ENCODE assay signal across 8 cellular contexts in the genomic region with DNA sequence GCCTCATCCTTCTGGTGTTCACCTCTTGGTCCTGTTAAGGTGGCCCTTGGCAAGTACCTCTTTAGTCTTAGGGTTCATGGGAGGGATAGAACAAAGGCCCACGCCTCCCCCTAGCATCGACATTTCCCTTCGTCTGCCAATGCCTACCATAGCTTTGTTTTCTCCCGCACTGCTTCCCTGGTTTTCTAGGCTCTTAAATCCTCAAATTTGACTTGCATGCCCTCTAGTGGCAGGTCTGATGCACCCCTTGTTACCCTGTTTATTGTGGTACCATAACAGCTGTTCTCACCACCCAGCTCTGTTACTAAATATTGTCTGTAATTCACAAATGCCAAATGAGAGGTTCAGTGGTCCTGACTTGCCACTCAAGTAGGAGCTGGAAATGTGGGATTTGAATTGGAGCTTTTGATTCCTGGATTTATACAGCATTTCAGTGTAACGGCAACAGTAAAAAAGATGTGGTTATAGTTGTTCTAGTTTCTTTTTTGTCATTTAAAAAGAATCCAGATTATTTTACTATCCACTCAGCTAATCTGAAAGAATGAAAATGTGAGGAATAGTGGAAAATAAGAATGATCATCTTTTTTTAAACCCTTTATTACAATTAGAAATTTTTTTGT.
DNase-seq lines count a peak whose midpoint lies in the region; ATAC-seq and TF ChIP-seq lines count a peak whose summit lies in the region.

No MANE protein-coding gene starts in this region.

- H3K36me3 Mint-ChIP-seq in activated naive CD8-positive, alpha-beta T cell treated with anti-CD3 and anti-CD28 coated beads, Interleukin-2, amount 50 U/mL, for 24 hours (ENCODE audit: low read depth) = no peaks in the 10 kb centered on the region

- no peak for TF ChIP-seq POLR2A in NB4 (IDR thresholded peaks at IDR 0.05; ENCODE audit: extremely low read depth, insufficient read length)

- H3K4me3 ChIP-seq in AG04450 (ENCODE audit: low read depth, low read length) (no peak overlapping the region), NB4 (ENCODE audit: low read depth, low read length) (no peak overlapping the region), heart right ventricle (no peak overlapping the region)

- ATAC-seq in GM18511 (IDR thresholded peaks at IDR 0.05; ENCODE audit: unreplicated experiment) = peak; percentile 68
- ATAC-seq in activated naive CD8-positive, alpha-beta T cell treated with anti-CD3 and anti-CD28 coated beads, Interleukin-2, amount 50 U/mL, for 24 hours = no peak
- peak in 7 of 8 donors; percentile 61 to 85 (median 76) for ATAC-seq in heart right ventricle
- no peak for ATAC-seq in HG02588 (IDR thresholded peaks at IDR 0.05; ENCODE audit: unreplicated experiment)

- H3K4me1 Mint-ChIP-seq in activated naive CD8-positive, alpha-beta T cell treated with anti-CD3 and anti-CD28 coated beads, Interleukin-2, amount 50 U/mL, for 24 hours = peaks cover 2% of the 10 kb centered on the region

- DNase-seq in AG04450 (ENCODE audit: low read depth, low spot score) = peak; percentile 39
- peak; percentile 71 for DNase-seq in NB4 (ENCODE audit: low read depth)
- DNase-seq in SHP77 treated with DMSO at 0.1 percent for 48 hours (lab: John Stamatoyannopoulos, UW) = peak; percentile 9
- DNase-seq in activated naive CD8-positive, alpha-beta T cell treated with anti-CD3 and anti-CD28 coated beads, Interleukin-2, amount 50 U/mL, for 24 hours = peak; percentile 30
- DNase-seq in heart right ventricle = peak in 1 of 2 donors; percentile 53
- peak; percentile 61 for DNase-seq in renal cortical epithelial cell (ENCODE audit: low read depth)

- POLR2A ChIA-PET in AG04450 (lab: Yijun Ruan, JAX) = no interaction called here

- CTCF ChIA-PET in AG04450 (lab: Charles Lee) = interaction anchor here (0.6 to 5.8 kb wide), 31 partner anchors 10 to 629 kb away, joined by 3 to 126 read pairs (median 4); no protein-coding TSS in a partner anchor

- no peaks in the 10 kb centered on the region for H3K9me3 Mint-ChIP-seq in activated naive CD8-positive, alpha-beta T cell treated with anti-CD3 and anti-CD28 coated beads, Interleukin-2, amount 50 U/mL, for 24 hours

- TF ChIP-seq CTCF in AG04450 (IDR thresholded peaks at IDR 0.05; ENCODE audit: low read depth, low read length) = peak; percentile 78
- peak; percentile 66 for TF ChIP-seq CTCF in NB4 (IDR thresholded peaks at IDR 0.05; ENCODE audit: low read depth, low read length)
- peak; percentile 37 to 76 (median 67) for TF ChIP-seq CTCF in heart right ventricle (IDR thresholded peaks at IDR 0.05)

- H3K27ac ChIP-seq in AG04450 (ENCODE audit: low read depth, low read length) (no peak overlapping the region), heart right ventricle (no peak overlapping the region)

- H3K4me3 Mint-ChIP-seq in activated naive CD8-positive, alpha-beta T cell treated with anti-CD3 and anti-CD28 coated beads, Interleukin-2, amount 50 U/mL, for 24 hours = no peak overlapping the region

- intact Hi-C loops in heart right ventricle (cut with DNase I) = loop anchor here (2.0 to 10.0 kb wide), 8 partner anchors 39 to 222 kb away; no protein-coding TSS in a partner anchor

- no peak overlapping the region for H3K27ac Mint-ChIP-seq in activated naive CD8-positive, alpha-beta T cell treated with anti-CD3 and anti-CD28 coated beads, Interleukin-2, amount 50 U/mL, for 24 hours

- no peaks in the 10 kb centered on the region for H3K36me3 ChIP-seq in heart right ventricle

- H3K27me3 ChIP-seq in AG04450 (ENCODE audit: control insufficient read depth, insufficient read depth, low read length) (no peaks in the 10 kb centered on the region), heart right ventricle (peaks cover 0 to 33% (median 0%) of the 10 kb centered on the region in 7 donors)

- 27 to 42% methylated on average over 5 of the region's 5 CpGs for WGBS in heart right ventricle, 2 donors

- no peaks in the 10 kb centered on the region for H3K4me1 ChIP-seq in heart right ventricle

- H3K9me3 ChIP-seq in AG04450 (ENCODE audit: control insufficient read depth, insufficient read depth, low read length) (no peaks in the 10 kb centered on the region), heart right ventricle (no peaks in the 10 kb centered on the region)

- no peaks in the 10 kb centered on the region for H3K27me3 Mint-ChIP-seq in activated naive CD8-positive, alpha-beta T cell treated with anti-CD3 and anti-CD28 coated beads, Interleukin-2, amount 50 U/mL, for 24 hours

Comparison
In these comparisons a context has a peak if more than half of its experiments do, and no peak if none do; other contexts are left out.
1. ATAC-seq: peak in GM18511 (single experiment) and heart right ventricle (7 of 8); none in activated naive CD8-positive, alpha-beta T cell treated with anti-CD3 and anti-CD28 coated beads, Interleukin-2, amount 50 U/mL, for 24 hours (single experiment) and HG02588 (single experiment).
2. Peak in every context shown above with its lines, with median percentiles within 50 percentile points of each other: CTCF ChIP-seq.